20 cellular contexts compared by ENCODE assay signal in the genomic region with DNA sequence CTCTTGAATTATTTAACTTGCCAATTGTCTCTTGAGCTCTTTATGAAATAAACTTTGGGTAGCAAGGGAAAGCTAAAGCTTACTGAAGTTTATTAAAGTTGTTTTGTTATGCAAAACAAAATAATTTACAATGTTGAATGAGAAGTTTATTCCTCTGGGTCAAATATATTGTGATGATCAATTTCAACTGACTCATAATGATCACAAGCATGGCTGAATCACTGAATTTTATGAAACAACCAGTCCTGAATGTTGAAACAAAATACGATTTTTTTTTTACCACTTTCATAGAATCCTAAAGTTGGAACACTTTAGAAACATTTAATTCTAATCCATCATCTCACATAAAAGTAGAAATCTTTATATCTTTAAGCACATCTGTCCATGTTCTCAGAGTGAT.
"Had no signal": no experiment of that assay in that cellular context is flagged by ENCODE, and none has a peak within 500 bp of the region (broad histone marks: within the 10 kb centered on the region; RNA-seq: fewer than 3 reads in every experiment).

No MANE protein-coding gene starts in this region.

- H3K27ac ChIP-seq: cardiac muscle cell had no signal

- DNase-seq: activated B cell treated with CpG ODN at 0.5 μM for 24 hours; activated CD4-positive, alpha-beta T cell treated with anti-CD3 and anti-CD28 coated beads for 1 hour; activated CD4-positive, alpha-beta T cell treated with anti-CD3 and anti-CD28 coated beads, Interleukin-2, amount 10 ng/mL, durations not matched to agents 24 days and 14 days; activated CD4-positive, alpha-beta T cell treated with anti-CD3 and anti-CD28 coated beads, Interleukin-2, amount 50 U/mL, for 48 hours; activated CD8-positive, alpha-beta memory T cell treated with anti-CD3 and anti-CD28 coated beads, Interleukin-2, amount 10 ng/mL, durations not matched to agents 7 days and 5 days; activated effector memory CD4-positive, alpha-beta T cell treated with anti-CD3 and anti-CD28 coated beads, Interleukin-2, amount 50 U/mL, for 16 hours; activated naive CD4-positive, alpha-beta T cell treated with Interleukin-2 at 50 U/mL for 16 hours; activated naive CD8-positive, alpha-beta T cell treated with anti-CD3 and anti-CD28 coated beads, Interleukin-2, amount 50 U/mL, for 24 hours; activated T-cell treated with anti-CD3 and anti-CD28 coated beads, Interleukin-2, amount 50 U/mL, for 4 hours; amygdala; NCI-H1048; NCI-H146; NCI-H187 treated with DMSO at 0.1 percent for 48 hours; NCI-H2081 treated with DMSO at 0.1 percent for 48 hours; NCI-H446; NCI-H524; SIG-M5; T-helper 17 cell; T-helper 9 cell had no signal

- H3K36me3 ChIP-seq: cardiac muscle cell had no signal

- H3K27me3 ChIP-seq: cardiac muscle cell had no signal

- H3K4me3 ChIP-seq: cardiac muscle cell had no signal
